Comparison of ENCODE assay signal across 34 cellular contexts in the genomic region with DNA sequence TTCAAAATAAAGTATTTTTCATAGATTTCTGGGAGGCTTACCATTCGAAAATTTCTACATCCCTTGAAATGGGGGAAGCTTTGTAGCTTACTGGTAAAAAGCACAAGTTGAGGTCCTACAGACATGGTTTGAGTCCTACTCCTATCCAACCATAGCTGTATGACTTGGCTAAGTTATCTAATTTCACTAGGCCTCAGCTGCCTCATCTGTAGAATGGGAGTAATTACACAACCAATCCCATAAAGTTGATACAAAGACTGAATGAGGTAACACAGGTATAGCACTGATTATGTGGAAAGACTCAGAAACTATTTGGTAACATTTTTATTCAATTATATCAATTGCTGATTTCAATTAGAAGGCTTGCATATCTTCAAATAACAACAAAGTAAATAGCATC.
"Had no signal": no experiment of that assay in that cellular context is flagged by ENCODE, and none has a peak within 500 bp of the region (broad histone marks: within the 10 kb centered on the region; RNA-seq: fewer than 3 reads in every experiment).

No MANE protein-coding gene starts in this region.

- H3K27me3 ChIP-seq: MG63 had no signal

- H3K36me3 ChIP-seq: MG63 had no signal

- DNase-seq: Karpas-422, Kasumi-1, MG63, MM.1S, MV-4-11, NCI-H1048, NCI-H1092, NCI-H1092 treated with DMSO at 0.1 percent for 48 hours, NCI-H1105, NCI-H1105 treated with DMSO at 0.1 percent for 48 hours, NCI-H1417, NCI-H1417 treated with DMSO at 0.1 percent for 48 hours, NCI-H1436, NCI-H1436 treated with DMSO at 0.1 percent for 48 hours, NCI-H146, NCI-H1694, NCI-H1694 treated with DMSO at 0.1 percent for 48 hours, NCI-H187, NCI-H187 treated with DMSO at 0.1 percent for 48 hours, NCI-H1930, NCI-H2029, NCI-H2029 treated with DMSO at 0.1 percent for 48 hours, NCI-H2081, NCI-H2081 treated with DMSO at 0.1 percent for 48 hours, NCI-H2107, NCI-H2171, NCI-H2171 treated with DMSO at 0.1 percent for 48 hours, NCI-H2227 treated with DMSO at 0.1 percent for 48 hours, NCI-H345, NCI-H446, NCI-H446 treated with DMSO at 0.1 percent for 48 hours, NCI-H510A, NCI-H510A treated with DMSO at 0.1 percent for 48 hours, NCI-H524 had no signal

- H3K9me3 ChIP-seq: MG63 had no signal

- H3K4me3 ChIP-seq: MG63 had no signal
